Comparison of ENCODE assay signal across 13 cellular contexts in genomic region chr12:46351861-46352595, GRCh38. TPM values are rescaled to one million over a fixed set of nuclear protein-coding genes. Genes with fewer than 3 reads are reported as not detected.
A peak's percentile ranks its signal among the peaks of the same experiment; 100 is the strongest.
DNase-seq lines count a peak whose midpoint lies in the region; ATAC-seq and TF ChIP-seq lines count a peak whose summit lies in the region.
"Had no signal": no experiment of that assay in that cellular context is flagged by ENCODE, and none has a peak within 500 bp of the region (broad histone marks: within the 10 kb centered on the region; RNA-seq: fewer than 3 reads in every experiment).

No MANE protein-coding gene starts in this region.

- H3K4me1 ChIP-seq in GM23248 (ENCODE audit: insufficient read depth) = no peaks in the 10 kb centered on the region
- peaks cover 13% of the 10 kb centered on the region for H3K4me1 ChIP-seq in adipocyte (ENCODE audit: control insufficient read depth, insufficient read depth, low read length)
- peaks cover 0 to 11% (median 3%) of the 10 kb centered on the region in 4 donors for H3K4me1 ChIP-seq in sigmoid colon

- no peaks in the 10 kb centered on the region for H3K9me3 ChIP-seq in GM23248 (ENCODE audit: low read depth)
- H3K9me3 ChIP-seq in adipocyte (ENCODE audit: control insufficient read depth, low read length) = no peaks in the 10 kb centered on the region
- no peaks in the 10 kb centered on the region for H3K9me3 ChIP-seq in sigmoid colon
- H3K9me3 ChIP-seq: BLaER1 had no signal

- ATAC-seq in HG02885 (IDR thresholded peaks at IDR 0.05; ENCODE audit: poor library complexity, unreplicated experiment) (no peak), GM21717 (IDR thresholded peaks at IDR 0.05; ENCODE audit: unreplicated experiment) (no peak), HG02642 (IDR thresholded peaks at IDR 0.05; ENCODE audit: poor library complexity, unreplicated experiment) (no peak)

- no peaks in the 10 kb centered on the region for H3K79me2 ChIP-seq in GM23248 (ENCODE audit: insufficient read depth)

- H2AFZ ChIP-seq in GM23248 = 0 out of 2 replicates have a peak overlapping the region, but pooled peaks have one; percentile 34

- no peak overlapping the region for H3K27ac ChIP-seq in GM23248
- H3K27ac ChIP-seq in sigmoid colon = peak overlapping the region in 3 of 4 donors; percentile 10 to 50 (median 49)
- H3K27ac ChIP-seq: BLaER1 had no signal

- intact Hi-C loops in sigmoid colon (cut with DNase I) = no loop called here

- H3F3A ChIP-seq in GM23248 (ENCODE audit: insufficient read depth) = peaks cover 31% of the 10 kb centered on the region

- TF ChIP-seq EP300 in sigmoid colon (IDR thresholded peaks at IDR 0.05) = no peak

- H3K27me3 ChIP-seq in GM23248 (replicated peaks; ENCODE audit: insufficient read depth) = no peaks in the 10 kb centered on the region
- H3K27me3 ChIP-seq in adipocyte (replicated peaks; ENCODE audit: control insufficient read depth, insufficient read depth, low read length) = no peaks in the 10 kb centered on the region
- no peaks in the 10 kb centered on the region for H3K27me3 ChIP-seq in sigmoid colon
- H3K27me3 ChIP-seq: BLaER1 had no signal

- H3K9me2 ChIP-seq in GM23248 (ENCODE audit: insufficient read depth) = no peaks in the 10 kb centered on the region

- no peak for TF ChIP-seq CTCF in sigmoid colon (IDR thresholded peaks at IDR 0.05)

- no peaks in the 10 kb centered on the region for H3K36me3 ChIP-seq in GM23248 (ENCODE audit: low read depth)
- H3K36me3 ChIP-seq in adipocyte (ENCODE audit: control insufficient read depth, insufficient read depth, low read length, severe bottlenecking) = no peaks in the 10 kb centered on the region
- no peaks in the 10 kb centered on the region for H3K36me3 ChIP-seq in sigmoid colon
- H3K36me3 ChIP-seq: BLaER1 had no signal

- in situ Hi-C loops in GM23248 (cut with MboI) = loop anchor here (10.0 to 25.0 kb wide), 2 partner anchors 313 to 585 kb away; no protein-coding TSS in a partner anchor

- H4K20me1 ChIP-seq in GM23248 (ENCODE audit: insufficient read depth) = no peaks in the 10 kb centered on the region

- peak; percentile 16 for DNase-seq in GM23248
- DNase-seq in adipocyte (ENCODE audit: low read depth) = peak; percentile 62
- peak; percentile 68 for DNase-seq in fibroblast of gingiva (ENCODE audit: low read depth)
- DNase-seq in sigmoid colon = no peak
- no peak for DNase-seq in GM19238 (ENCODE audit: insufficient read length, low spot score)
- DNase-seq: CD8-positive, alpha-beta memory T cell; NCI-H1436; NCI-H2029 treated with DMSO at 0.1 percent for 48 hours; NCI-H524 had no signal

- H3K9ac ChIP-seq in GM23248 (no peak overlapping the region), adipocyte (ENCODE audit: low read length) (peak overlapping the region; percentile 64)
- H3K9ac ChIP-seq: BLaER1 had no signal

- no peak overlapping the region for H3K4me3 ChIP-seq in GM23248
- H3K4me3 ChIP-seq in adipocyte (ENCODE audit: low read length) = peak overlapping the region; percentile 55
- no peak overlapping the region for H3K4me3 ChIP-seq in sigmoid colon
- H3K4me3 ChIP-seq: BLaER1 had no signal

- WGBS in GM23248 (ENCODE audit: low coverage in 1 of 2, low lambda C conversion rate in 2 of 2, missing lambda C conversion rate in 2 of 2), 2 experiments = 20 to 23% methylated on average over 2 of the region's 2 CpGs
- 64 to 67% methylated on average over 2 of the region's 2 CpGs for WGBS in sigmoid colon, 2 donors

- TF ChIP-seq POLR2A in sigmoid colon (IDR thresholded peaks at IDR 0.05) = no peak

- no peak overlapping the region for H3K4me2 ChIP-seq in GM23248 (ENCODE audit: unreplicated experiment)
- H3K4me2 ChIP-seq: BLaER1 had no signal

RNA-seq across cellular contexts. Expression of gene SLC38A2, which starts 20.5 kb away (rescaled TPM):
- 1,383 and 1,539 TPM in 2 replicates for total RNA-seq in GM23248 (2014; rRNA removed; shearing (Covaris generic))
- 649 and 683 TPM in 2 replicates for polyA plus RNA-seq in GM23248 (2016; fragmentation: Nextera tagmentation; extraction: Ambion mirVana)
- 100 to 1,000 TPM; 234 to 299 (median 263) TPM for total RNA-seq in sigmoid colon
- polyA plus RNA-seq in sigmoid colon = 10 to 100 TPM; 17.6 to 69.4 (median 19.2) TPM

Comparison
In these comparisons a context has a peak if more than half of its experiments do, and no peak if none do; other contexts are left out.
1. DNase-seq: peak in GM23248 (single experiment), adipocyte (single experiment) and fibroblast of gingiva (single experiment); none in sigmoid colon (single experiment) and GM19238 (single experiment).